In the genomic region with DNA sequence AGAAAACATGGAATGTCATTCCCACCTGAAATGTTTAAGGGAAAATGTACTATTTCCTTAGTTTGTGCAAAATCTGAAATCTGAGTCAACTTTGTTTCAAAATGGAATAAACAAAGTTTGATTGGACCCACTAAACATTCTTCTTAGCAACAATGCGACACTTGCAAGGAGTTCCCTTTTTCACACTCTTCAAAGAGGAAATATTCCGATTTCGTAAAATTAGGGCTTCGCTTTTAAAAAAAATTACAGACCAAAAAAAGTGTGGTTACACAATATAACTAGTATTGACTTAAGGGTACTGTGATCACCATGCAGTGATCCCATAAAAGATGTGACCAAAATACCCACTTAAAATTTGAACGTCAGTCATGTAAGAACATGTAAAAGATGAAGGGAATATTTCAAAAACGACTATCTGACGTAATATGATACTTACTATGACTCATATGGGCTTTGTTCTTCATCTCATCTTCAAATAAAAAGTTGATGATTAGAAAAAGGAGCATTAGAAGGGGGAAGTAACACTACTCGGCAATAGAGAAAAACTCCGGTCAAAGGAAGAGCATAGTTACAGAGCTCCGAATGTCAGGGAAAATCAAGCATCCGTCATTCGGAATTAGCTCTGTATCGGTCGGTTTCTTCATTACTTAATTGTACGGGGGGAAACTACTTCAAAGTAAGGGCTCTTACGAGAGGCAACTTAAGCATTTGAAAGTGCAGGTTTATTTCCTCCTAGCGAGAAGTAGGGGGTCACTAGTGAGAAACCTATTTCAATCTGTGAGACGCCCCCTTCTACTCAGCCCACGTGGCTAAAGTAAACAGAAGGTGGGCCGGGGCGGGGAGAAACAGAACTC, we compare ENCODE assay signal across 8 cellular contexts. TPM values are rescaled to one million over a fixed set of nuclear protein-coding genes. Genes with fewer than 3 reads are reported as not detected.
DNase-seq lines count a peak whose midpoint lies in the region; ATAC-seq, FAIRE-seq and TF ChIP-seq lines count a peak whose summit lies in the region.

No MANE protein-coding gene starts in this region.

- intact Hi-C loops in endothelial cell of umbilical vein (cut with micrococcal nuclease) = loop anchor here (5.0 to 10.0 kb wide), 3 partner anchors 100 to 142 kb away; no protein-coding TSS in a partner anchor

- no peak overlapping the region for H4K91ac ChIP-seq in neuronal stem cell (ENCODE audit: low read depth, low read length, poor library complexity)

- peaks cover 4% of the 10 kb centered on the region for H4K20me1 ChIP-seq in endothelial cell of umbilical vein (replicated peaks; ENCODE audit: control insufficient read depth, extremely low read depth, insufficient read depth, low read length)

- H3K9ac ChIP-seq in endothelial cell of umbilical vein (replicated peaks; ENCODE audit: extremely low read depth, insufficient read depth, low read length) = peak overlapping the region; percentile 99
- no peak overlapping the region for H3K9ac ChIP-seq in neuronal stem cell (ENCODE audit: low read depth, low read length, poor library complexity)

- H2BK15ac ChIP-seq in neuronal stem cell (ENCODE audit: low read length) = no peak overlapping the region

- H3K4me2 ChIP-seq in endothelial cell of umbilical vein (ENCODE audit: insufficient read depth, low read length) (peak overlapping the region; percentile 100), neuronal stem cell (ENCODE audit: insufficient read depth, low read length, poor library complexity, severe bottlenecking) (peak overlapping the region; percentile 98)

- POLR2A ChIA-PET in endothelial cell of umbilical vein (lab: Charles Lee) = no interaction called here

- no peaks in the 10 kb centered on the region for H3K36me3 ChIP-seq in CD4-positive, CD25-positive, alpha-beta regulatory T cell (ENCODE audit: control insufficient read depth, insufficient read depth, low read length)
- H3K36me3 ChIP-seq in Peyer's patch (no peaks in the 10 kb centered on the region), endothelial cell of umbilical vein (ENCODE audit: control insufficient read depth in 2 of 2, extremely low read depth in 1 of 2, insufficient read depth in 2 of 2, low read length in 2 of 2) (no peaks in the 10 kb centered on the region), neuronal stem cell (replicated peaks in 1 of 2; ENCODE audit: control insufficient read depth in 2 of 2, insufficient read depth in 2 of 2, low read length in 2 of 2) (no peaks in the 10 kb centered on the region)

- no peak overlapping the region for H4K8ac ChIP-seq in neuronal stem cell (ENCODE audit: low read depth, low read length)

- no peak overlapping the region for H3K4ac ChIP-seq in neuronal stem cell (ENCODE audit: low read length)

- no peaks in the 10 kb centered on the region for H3K9me1 ChIP-seq in endothelial cell of umbilical vein (replicated peaks; ENCODE audit: control insufficient read depth, extremely low read depth, insufficient read depth, low read length)

- H3K79me2 ChIP-seq in endothelial cell of umbilical vein (ENCODE audit: control insufficient read depth, insufficient read depth, low read length) = peaks cover 26% of the 10 kb centered on the region

- H3K27me3 ChIP-seq in CD4-positive, CD25-positive, alpha-beta regulatory T cell (ENCODE audit: control insufficient read depth, insufficient read depth, low read length) = no peaks in the 10 kb centered on the region
- no peaks in the 10 kb centered on the region for H3K27me3 ChIP-seq in Peyer's patch
- H3K27me3 ChIP-seq in endothelial cell of umbilical vein (ENCODE audit: control insufficient read depth in 2 of 2, insufficient read depth in 2 of 2, low read length in 2 of 2) = no peaks in the 10 kb centered on the region
- H3K27me3 ChIP-seq in neuronal stem cell (ENCODE audit: control insufficient read depth in 3 of 3, insufficient read depth in 3 of 3, low read depth in 1 of 3, low read length in 3 of 3) = peaks cover 0 to 12% (median 0%) of the 10 kb centered on the region in 3 experiments

- H2BK12ac ChIP-seq in neuronal stem cell (ENCODE audit: low read length) = no peak overlapping the region

- H3K27ac Mint-ChIP-seq in CD4-positive, CD25-positive, alpha-beta regulatory T cell = peak overlapping the region; percentile 89 to 99 (median 92)

- no peaks in the 10 kb centered on the region for H3K9me3 ChIP-seq in CD4-positive, CD25-positive, alpha-beta regulatory T cell (ENCODE audit: control insufficient read depth in 2 of 2, low read length in 2 of 2)
- H3K9me3 ChIP-seq in Peyer's patch (no peaks in the 10 kb centered on the region), endothelial cell of umbilical vein (replicated peaks; ENCODE audit: control insufficient read depth, insufficient read depth, low read length) (no peaks in the 10 kb centered on the region), neuronal stem cell (replicated peaks in 1 of 2; ENCODE audit: control insufficient read depth in 2 of 2, insufficient read depth in 1 of 2, low read depth in 1 of 2, low read length in 2 of 2) (no peaks in the 10 kb centered on the region)

- DNase-seq in CD4-positive, CD25-positive, alpha-beta regulatory T cell = peak in 2 of 3 donors; percentile 27 to 29
- no peak for DNase-seq in Peyer's patch
- DNase-seq in endothelial cell of umbilical vein (ENCODE audit: low read depth, low spot score) = peak; percentile 6
- DNase-seq in neuronal stem cell (ENCODE audit: low spot score) = no peak
- no peak for DNase-seq in iPS-NIHi7 (ENCODE audit: extremely low spot score)
- no peak for DNase-seq in NCI-H774 (lab: John Stamatoyannopoulos, UW)

- peaks cover 26% of the 10 kb centered on the region for H3K4me1 ChIP-seq in CD4-positive, CD25-positive, alpha-beta regulatory T cell (ENCODE audit: control insufficient read depth, insufficient read depth, low read length, poor library complexity, severe bottlenecking)
- peaks cover 0 to 19% (median 0%) of the 10 kb centered on the region in 4 donors for H3K4me1 ChIP-seq in Peyer's patch
- H3K4me1 ChIP-seq in endothelial cell of umbilical vein (ENCODE audit: control insufficient read depth, extremely low read depth, insufficient read depth, low read length) = peaks cover 23% of the 10 kb centered on the region
- peaks cover 0 to 5% of the 10 kb centered on the region in 2 donors for H3K4me1 ChIP-seq in neuronal stem cell (ENCODE audit: control insufficient read depth in 2 of 2, insufficient read depth in 1 of 2, low read depth in 1 of 2, low read length in 2 of 2)

- H2BK5ac ChIP-seq in neuronal stem cell (ENCODE audit: low read length) = peak overlapping the region; percentile 82

- H3K4me3 Mint-ChIP-seq in CD4-positive, CD25-positive, alpha-beta regulatory T cell = peak overlapping the region; percentile 94 to 100 (median 100)

- H3K79me1 ChIP-seq in neuronal stem cell (ENCODE audit: low read depth, low read length) = no peaks in the 10 kb centered on the region

- peak overlapping the region; percentile 86 for H3K27ac ChIP-seq in CD4-positive, CD25-positive, alpha-beta regulatory T cell (ENCODE audit: insufficient read depth, low read length, poor library complexity, severe bottlenecking)
- peak overlapping the region; percentile 78 to 89 (median 85) for H3K27ac ChIP-seq in Peyer's patch
- no peak overlapping the region for H3K27ac ChIP-seq in endothelial cell of umbilical vein (ENCODE audit: insufficient read depth, low read depth, low read length)
- no peak overlapping the region for H3K27ac ChIP-seq in neuronal stem cell (replicated peaks; ENCODE audit: low read length)

- H3K36me3 Mint-ChIP-seq in CD4-positive, CD25-positive, alpha-beta regulatory T cell = no peaks in the 10 kb centered on the region

- no TSS peak for BruUV-seq in endothelial cell of umbilical vein (replicated peaks; lab: Mats Ljungman, UMichigan)

- no peak overlapping the region for H2BK120ac ChIP-seq in neuronal stem cell (ENCODE audit: low read depth, low read length)

- H2AK5ac ChIP-seq in neuronal stem cell (ENCODE audit: low read depth, low read length) = no peak overlapping the region

- peaks cover 0 to 4% (median 0%) of the 10 kb centered on the region in 7 donors for H3K9me3 Mint-ChIP-seq in CD4-positive, CD25-positive, alpha-beta regulatory T cell

- TF ChIP-seq CTCF in Peyer's patch (IDR thresholded peaks at IDR 0.05) = no peak
- TF ChIP-seq CTCF in endothelial cell of umbilical vein (IDR thresholded peaks at IDR 0.05; ENCODE audit: extremely low read depth in 1 of 2, insufficient read depth in 1 of 2, low read depth in 1 of 2, low read length in 2 of 2) = no peak

- H3K4me1 Mint-ChIP-seq in CD4-positive, CD25-positive, alpha-beta regulatory T cell = peaks cover 25 to 43% (median 35%) of the 10 kb centered on the region in 4 donors

- H3K14ac ChIP-seq in neuronal stem cell (ENCODE audit: low read length) = no peak overlapping the region

- FAIRE-seq in endothelial cell of umbilical vein (lab: Jason Lieb, UNC) = no peak

- peak overlapping the region; percentile 87 for H2AFZ ChIP-seq in endothelial cell of umbilical vein (ENCODE audit: low read depth, low read length)
- no peak overlapping the region for H2AFZ ChIP-seq in neuronal stem cell (ENCODE audit: low read length)

- H3K23ac ChIP-seq in neuronal stem cell (ENCODE audit: low read depth, low read length, poor library complexity) = no peak overlapping the region

- H3K4me3 ChIP-seq in CD4-positive, CD25-positive, alpha-beta regulatory T cell (ENCODE audit: low read depth, low read length) = peak overlapping the region; percentile 61
- H3K4me3 ChIP-seq in Peyer's patch = peak overlapping the region; percentile 75 to 86 (median 84)
- peak overlapping the region; percentile 79 to 100 (median 100) for H3K4me3 ChIP-seq in endothelial cell of umbilical vein (replicated peaks in 1 of 3; ENCODE audit: insufficient read depth in 1 of 3, low read depth in 1 of 3, low read length in 3 of 3)
- H3K4me3 ChIP-seq in neuronal stem cell (ENCODE audit: low read length in 2 of 2) = peak overlapping the region in 1 of 2 donors; percentile 98

- ATAC-seq in CD4-positive, CD25-positive, alpha-beta regulatory T cell (ENCODE audit: low read depth in 2 of 2) = no peak
- ATAC-seq in GM21576 (IDR thresholded peaks at IDR 0.05; ENCODE audit: unreplicated experiment) = peak; percentile 3
- no peak for ATAC-seq in GM21825 (IDR thresholded peaks at IDR 0.05; ENCODE audit: unreplicated experiment)

- TF ChIP-seq POLR2A in Peyer's patch (IDR thresholded peaks at IDR 0.05) (no peak), endothelial cell of umbilical vein (IDR thresholded peaks at IDR 0.05; ENCODE audit: low read depth, low read length) (no peak)

- H3K27me3 Mint-ChIP-seq in CD4-positive, CD25-positive, alpha-beta regulatory T cell = peaks cover 13% of the 10 kb centered on the region

- WGBS in neuronal stem cell (ENCODE audit: extremely low coverage in 2 of 2, insufficient read length in 2 of 2, insufficient replicate concordance in 1 of 2), 2 donors = no CpG with 5 or more reads among the region's 21 CpGs

- CTCF ChIA-PET in endothelial cell of umbilical vein (lab: Charles Lee) = interaction anchor here (1.2 to 2.4 kb wide), 3 partner anchors 326 to 570 kb away, joined by 4 to 13 read pairs (median 4); partner anchors contain the start of gene PPA2

- dilution Hi-C loops in endothelial cell of umbilical vein (cut with MboI; ENCODE audit: extremely low pct_ligation_motif_present, low sequenced_read_pairs) = no loop called here

- H3K18ac ChIP-seq in neuronal stem cell (ENCODE audit: low read length) = no peak overlapping the region

RNA-seq across cellular contexts. Expression of gene TET2, which starts 1.4 kb away (rescaled TPM):
- total RNA-seq in CD4-positive, CD25-positive, alpha-beta regulatory T cell = 53.2 TPM
- polyA plus RNA-seq in CD4-positive, CD25-positive, alpha-beta regulatory T cell = 10 to 100 TPM in 3 of 4 donors, 1 to 10 TPM in 1; 9.9 to 22.7 (median 18.9) TPM
- total RNA-seq in Peyer's patch (10 to 100 TPM; 30.3 to 57.6 (median 38.8) TPM), endothelial cell of umbilical vein (17.5 and 19.8 TPM in 2 replicates)
- polyA plus RNA-seq in endothelial cell of umbilical vein = 4.7 and 4.8 TPM in 2 replicates
- polyA plus RNA-seq in endothelial cell of umbilical vein (2011; cell fraction: cytosol; rRNA removed) = 5.1 and 5.3 TPM in 2 replicates
- polyA plus RNA-seq in endothelial cell of umbilical vein (2011; cell fraction: nucleus; rRNA removed) = 24.8 and 26.3 TPM in 2 replicates
- 5.3 and 7.7 TPM in 2 replicates for polyA plus RNA-seq in endothelial cell of umbilical vein (2012)
- polyA minus RNA-seq in endothelial cell of umbilical vein = 28.4 and 40.4 TPM in 2 replicates
- polyA minus RNA-seq in endothelial cell of umbilical vein (2011; cell fraction: cytosol; rRNA and poly(A)+ RNA removed) = 7.4 TPM
- polyA minus RNA-seq in endothelial cell of umbilical vein (2011; cell fraction: nucleus; rRNA and poly(A)+ RNA removed) = 96.0 and 115 TPM in 2 replicates
- 4.1 TPM for polyA plus RNA-seq in neuronal stem cell (2013, experiment 1 of 2)
- 4.3 TPM for polyA plus RNA-seq in neuronal stem cell (2013, experiment 2 of 2)

Comparison
In these comparisons a context has a peak if more than half of its experiments do, and no peak if none do; other contexts are left out.
1. DNase-seq: peak in CD4-positive, CD25-positive, alpha-beta regulatory T cell (2 of 3) and endothelial cell of umbilical vein (single experiment); none in Peyer's patch (0 of 3), neuronal stem cell (single experiment), iPS-NIHi7 (single experiment) and NCI-H774 (single experiment).
2. H3K27ac ChIP-seq: peak in CD4-positive, CD25-positive, alpha-beta regulatory T cell (single experiment) and Peyer's patch (4 of 4); none in endothelial cell of umbilical vein (single experiment) and neuronal stem cell (single experiment).